Comparison of ENCODE assay signal across 19 cellular contexts in genomic region chr12:116233669-116234068, GRCh38. TPM values are rescaled to one million over a fixed set of nuclear protein-coding genes. Genes with fewer than 3 reads are reported as not detected.
A peak's percentile ranks its signal among the peaks of the same experiment; 100 is the strongest.
DNase-seq lines count a peak whose midpoint lies in the region; ATAC-seq and TF ChIP-seq lines count a peak whose summit lies in the region.
"Had no signal": no experiment of that assay in that cellular context is flagged by ENCODE, and none has a peak within 500 bp of the region (broad histone marks: within the 10 kb centered on the region; RNA-seq: fewer than 3 reads in every experiment).

No MANE protein-coding gene starts in this region.

- DNase-seq in LHCN-M2 (ENCODE audit: low read depth) (peak; percentile 31), astrocyte of the hippocampus (ENCODE audit: low read depth, low spot score) (peak; percentile 39), iris pigment epithelial cell (ENCODE audit: low read depth) (peak; percentile 39), heart left ventricle (no peak), HK-2 (ENCODE audit: unreplicated experiment) (no peak), NOMO-1 treated with dmso at 0.1 percent for 144 hours (lab: John Stamatoyannopoulos, UW; ENCODE audit: unreplicated experiment) (no peak)
- DNase-seq: ACHN; AML-193; DMS79; H7; NCI-H1105; NCI-H2081 treated with DMSO at 0.1 percent for 48 hours; NCI-H510A; NCI-H748 treated with DMSO at 0.1 percent for 48 hours; NK-92 treated with Interleukin-12 subunit alpha and Interleukin-12 subunit beta, amount 100 ng/mL, for 24 hours; SIG-M5 had no signal

- TF ChIP-seq CTCF in heart left ventricle (IDR thresholded peaks at IDR 0.05): no peak

- H3K4me3 ChIP-seq in heart left ventricle: no peak overlapping the region

- ATAC-seq in heart left ventricle: no peak
- ATAC-seq in GM19351 (IDR thresholded peaks at IDR 0.05; ENCODE audit: unreplicated experiment): no peak
- ATAC-seq: SK-N-SH treated with all-trans-retinoic acid at 6 μM for 48 hours had no signal

- no peak for TF ChIP-seq POLR2A in heart left ventricle (IDR thresholded peaks at IDR 0.05)

- no peak overlapping the region for H3K27ac ChIP-seq in heart left ventricle
- H3K27ac ChIP-seq: C4-2B had no signal

- H3K36me3 ChIP-seq in heart left ventricle: peaks cover 0 to 9% (median 0%) of the 10 kb centered on the region in 9 donors

- intact Hi-C loops in heart left ventricle (cut with DNase I): loop anchor here in 6 of 10 donors (2.0 to 10.0 kb wide), 5 partner anchors 89 to 471 kb away; no protein-coding TSS in a partner anchor

- 86 to 93% (median 92%) methylated on average over 3 of the region's 3 CpGs for WGBS in heart left ventricle, 4 donors

- peaks cover 0 to 50% (median 31%) of the 10 kb centered on the region in 12 donors for H3K4me1 ChIP-seq in heart left ventricle

- H3K9me3 ChIP-seq in heart left ventricle: no peaks in the 10 kb centered on the region

- H3K27me3 ChIP-seq in heart left ventricle: no peaks in the 10 kb centered on the region

RNA-seq across cellular contexts. Expression of gene MED13L, which starts 43.8 kb away (rescaled TPM):
- total RNA-seq in LHCN-M2 (2014; rRNA removed): 46.8 and 60.0 TPM in 2 replicates
- 12.1 TPM for polyA plus RNA-seq in LHCN-M2 (2012)
- 10 to 100 TPM; 48.6 to 84.1 (median 68.7) TPM for total RNA-seq in heart left ventricle
- 10 to 100 TPM; 12.2 to 20.1 TPM for polyA plus RNA-seq in heart left ventricle

Comparison
In these comparisons a context has a peak if more than half of its experiments do, and no peak if none do; other contexts are left out.
1. DNase-seq: peak in LHCN-M2 (single experiment), astrocyte of the hippocampus (single experiment) and iris pigment epithelial cell (single experiment); none in heart left ventricle (0 of 5), HK-2 (single experiment) and NOMO-1 treated with dmso at 0.1 percent for 144 hours (single experiment).